ENCODE assay signal across 25 cellular contexts in genomic region chr15:55695432-55695831, GRCh38. TPM values are rescaled to one million over a fixed set of nuclear protein-coding genes. Genes with fewer than 3 reads are reported as not detected.
DNase-seq lines count a peak whose midpoint lies in the region; ATAC-seq, FAIRE-seq and TF ChIP-seq lines count a peak whose summit lies in the region.
"Had no signal": no experiment of that assay in that cellular context is flagged by ENCODE, and none has a peak within 500 bp of the region (broad histone marks: within the 10 kb centered on the region; RNA-seq: fewer than 3 reads in every experiment).

No MANE protein-coding gene starts in this region.

- H3K18ac ChIP-seq in mesenchymal stem cell (ENCODE audit: low read depth in 1 of 2, low read length in 2 of 2), result peak overlapping the region in 1 of 2 experiments; percentile 73

- H3K79me1 ChIP-seq in mesenchymal stem cell (replicated peaks; ENCODE audit: low read length, poor library complexity, severe bottlenecking), result peaks cover 16% of the 10 kb centered on the region

- no peak overlapping the region for H2BK15ac ChIP-seq in mesenchymal stem cell (ENCODE audit: low read depth, poor library complexity, severe bottlenecking)

- no peak overlapping the region for H3K14ac ChIP-seq in mesenchymal stem cell (ENCODE audit: low read length in 2 of 2)

- WGBS in ectodermal cell, 2 experiments, result 52 to 60% methylated on average over 8 of the region's 8 CpGs
- WGBS in mesenchymal stem cell, result 46% methylated on average over 8 of the region's 8 CpGs

- CTCF ChIA-PET in RWPE1 (lab: Yijun Ruan, JAX), result no interaction called here

- H3K4me2 ChIP-seq in mesenchymal stem cell (ENCODE audit: low read length, poor library complexity, severe bottlenecking), result no peak overlapping the region

- TF ChIP-seq CTCF in D721Med (IDR thresholded peaks at IDR 0.05; ENCODE audit: insufficient read depth, missing control alignments), result no peak
- TF ChIP-seq CTCF in RWPE1 (conservative IDR thresholded peaks at IDR 0.05; ENCODE audit: low read depth), result no peak
- no peak for TF ChIP-seq CTCF in Peyer's patch (IDR thresholded peaks at IDR 0.05)

- H2BK12ac ChIP-seq in mesenchymal stem cell (ENCODE audit: low read length in 2 of 2), result peak overlapping the region; percentile 8 to 97

- FAIRE-seq in D721Med (lab: Jason Lieb, UNC) (peak; percentile 51), frontal cortex (lab: Jason Lieb, UNC) (no peak)
- FAIRE-seq: GM18507, islet of Langerhans had no signal

- H4K91ac ChIP-seq in mesenchymal stem cell (ENCODE audit: low read length), result peak overlapping the region; percentile 34

- no peak overlapping the region for H2BK5ac ChIP-seq in mesenchymal stem cell (ENCODE audit: low read depth, low read length, poor library complexity, severe bottlenecking)

- DNase-seq in D721Med (ENCODE audit: insufficient read length, low spot score), result no peak
- DNase-seq in NCI-H524 (lab: John Stamatoyannopoulos, UW), result peak; percentile 34 to 93
- peak; percentile 70 for DNase-seq in mesenchymal stem cell
- DNase-seq in frontal cortex (ENCODE audit: low spot score in 2 of 2), result no peak
- no peak for DNase-seq in RWPE1 (ENCODE audit: low spot score)
- DNase-seq in Peyer's patch, result no peak
- DNase-seq: activated CD4-positive, alpha-beta T cell treated with anti-CD3 and anti-CD28 coated beads for 1 hour; activated naive CD8-positive, alpha-beta T cell treated with anti-CD3 and anti-CD28 coated beads for 36 hours; body of pancreas; Caco-2; heart right ventricle; KG1; MV-4-11; NCI-H1694 treated with DMSO at 0.1 percent for 48 hours; NCI-H446; stimulated activated CD4-positive, alpha-beta T cell treated with anti-CD3 and anti-CD28 coated beads, Interleukin-1b, Interleukin-23, amount 100 ng/mL, for 48 hours; stimulated activated naive CD4-positive, alpha-beta T cell had no signal

- no peak overlapping the region for H2AFZ ChIP-seq in mesenchymal stem cell (ENCODE audit: low read depth, low read length)
- H2AFZ ChIP-seq: parathyroid adenoma had no signal

- H3K4me1 ChIP-seq in ectodermal cell (ENCODE audit: control insufficient read depth, insufficient read depth, low read length) (peaks cover 26% of the 10 kb centered on the region), mesenchymal stem cell (ENCODE audit: control insufficient read depth, insufficient read depth, low read depth, low read length) (peaks cover 3% of the 10 kb centered on the region), Peyer's patch (no peaks in the 10 kb centered on the region)
- H3K4me1 ChIP-seq: body of pancreas, heart right ventricle, parathyroid adenoma had no signal

- ATAC-seq in GM21576 (IDR thresholded peaks at IDR 0.05; ENCODE audit: unreplicated experiment), result no peak
- ATAC-seq: body of pancreas, heart right ventricle had no signal

- H3K9ac ChIP-seq in mesenchymal stem cell (ENCODE audit: low read length), result no peak overlapping the region
- H3K9ac ChIP-seq: parathyroid adenoma had no signal

- peak overlapping the region; percentile 12 for H4K8ac ChIP-seq in mesenchymal stem cell (ENCODE audit: low read length)

- H3K4me3 ChIP-seq in ectodermal cell (ENCODE audit: insufficient read depth, low read depth, low read length) (no peak overlapping the region), mesenchymal stem cell (ENCODE audit: insufficient read depth in 1 of 2, low read depth in 1 of 2, low read length in 2 of 2) (no peak overlapping the region), Peyer's patch (no peak overlapping the region)
- H3K4me3 ChIP-seq: A549, body of pancreas, heart right ventricle, lung had no signal

- H3K27ac ChIP-seq in ectodermal cell (ENCODE audit: insufficient read depth, low read depth, low read length, poor library complexity, severe bottlenecking) (peak overlapping the region; percentile 52), mesenchymal stem cell (ENCODE audit: low read length, poor library complexity, severe bottlenecking) (no peak overlapping the region), RWPE1 (no peak overlapping the region), Peyer's patch (no peak overlapping the region)
- H3K27ac ChIP-seq: A549, body of pancreas, heart right ventricle, parathyroid adenoma had no signal

- no peak overlapping the region for H2AK5ac ChIP-seq in mesenchymal stem cell (ENCODE audit: low read length, severe bottlenecking)

- H3K4ac ChIP-seq in mesenchymal stem cell (ENCODE audit: low read depth in 1 of 2, low read length in 2 of 2), result no peak overlapping the region

- H3K9me3 ChIP-seq in ectodermal cell (ENCODE audit: control insufficient read depth, low read length), result no peaks in the 10 kb centered on the region
- no peaks in the 10 kb centered on the region for H3K9me3 ChIP-seq in mesenchymal stem cell (ENCODE audit: control insufficient read depth, low read length)
- no peaks in the 10 kb centered on the region for H3K9me3 ChIP-seq in Peyer's patch
- H3K9me3 ChIP-seq: A549, body of pancreas, Caco-2, heart right ventricle had no signal

- TF ChIP-seq POLR2A in Peyer's patch (IDR thresholded peaks at IDR 0.05), result no peak

- POLR2A ChIA-PET in RWPE1 (lab: Yijun Ruan, JAX; ENCODE audit: low non-redundant PET), result no interaction called here

- no peak overlapping the region for H2BK120ac ChIP-seq in mesenchymal stem cell (ENCODE audit: low read depth, low read length)

- H3K27me3 ChIP-seq in ectodermal cell (ENCODE audit: control insufficient read depth, insufficient read depth, low read length, poor library complexity, severe bottlenecking) (no peaks in the 10 kb centered on the region), mesenchymal stem cell (ENCODE audit: control insufficient read depth in 1 of 2, insufficient read depth in 1 of 2, low read length in 2 of 2) (no peaks in the 10 kb centered on the region), Peyer's patch (no peaks in the 10 kb centered on the region)
- H3K27me3 ChIP-seq: body of pancreas, heart right ventricle had no signal

- H3K36me3 ChIP-seq in ectodermal cell (ENCODE audit: control insufficient read depth, insufficient read depth, low read length), result no peaks in the 10 kb centered on the region
- no peaks in the 10 kb centered on the region for H3K36me3 ChIP-seq in mesenchymal stem cell (ENCODE audit: control insufficient read depth in 1 of 2, insufficient read depth in 2 of 2, low read depth in 1 of 2, low read length in 2 of 2)
- no peaks in the 10 kb centered on the region for H3K36me3 ChIP-seq in Peyer's patch
- H3K36me3 ChIP-seq: heart right ventricle had no signal

- no peak overlapping the region for H3K23ac ChIP-seq in mesenchymal stem cell (ENCODE audit: low read length in 2 of 2)

RNA-seq across cellular contexts. Expression of gene PRTG, which starts 47.5 kb away (rescaled TPM):
- 337 TPM for polyA plus RNA-seq in ectodermal cell (2013, experiment 1 of 4)
- polyA plus RNA-seq in ectodermal cell (2013, experiment 2 of 4), result 401 TPM
- polyA plus RNA-seq in ectodermal cell (2013, experiment 3 of 4), result 254 TPM
- 315 TPM for polyA plus RNA-seq in ectodermal cell (2013, experiment 4 of 4)
- 6.8 TPM for polyA plus RNA-seq in mesenchymal stem cell (2013, experiment 1 of 2)
- polyA plus RNA-seq in mesenchymal stem cell (2013, experiment 2 of 2), result 6.4 TPM
- 2.4 TPM for total RNA-seq in frontal cortex
- total RNA-seq in Peyer's patch, result 1 to 10 TPM in 1 of 4 donors, under 1 TPM in 2, not detected in 1; 0.19 to 6.6 (median 0.54) TPM
- total RNA-seq: activated CD8-positive, alpha-beta memory T cell treated with anti-CD3 and anti-CD28 coated beads for 36 hours; activated naive CD8-positive, alpha-beta T cell treated with anti-CD3 and anti-CD28 coated beads for 36 hours had no signal

Comparison
In these comparisons a context has a peak if more than half of its experiments do, and no peak if none do; other contexts are left out.
1. DNase-seq: peak in NCI-H524 (2 of 2) and mesenchymal stem cell (single experiment); none in D721Med (single experiment), frontal cortex (0 of 2), RWPE1 (single experiment) and Peyer's patch (0 of 3).